ENCODE assay signal across 11 cellular contexts in genomic region chr1:58971629-58972140, GRCh38.
DNase-seq lines count a peak whose midpoint lies in the region; ATAC-seq, FAIRE-seq and TF ChIP-seq lines count a peak whose summit lies in the region.
"Had no signal": no experiment of that assay in that cellular context is flagged by ENCODE, and none has a peak within 500 bp of the region (broad histone marks: within the 10 kb centered on the region; RNA-seq: fewer than 3 reads in every experiment).

No MANE protein-coding gene starts in this region.

- peak; percentile 19 for ATAC-seq in lung (ENCODE audit: insufficient read depth, low FRiP score)
- no peak for ATAC-seq in HG03521 (IDR thresholded peaks at IDR 0.05; ENCODE audit: unreplicated experiment)

- no peak overlapping the region for H3K27ac ChIP-seq in lung (ENCODE audit: low read depth in 1 of 2, low read length in 1 of 2)

- peak; percentile 10 for DNase-seq in RPMI7951 (ENCODE audit: low read depth)
- peak; percentile 70 for DNase-seq in fibroblast of the aortic adventitia (ENCODE audit: low read depth)
- no peak for DNase-seq in lung (ENCODE audit: low spot score)
- peak; percentile 62 for DNase-seq in ureter (ENCODE audit: low spot score)
- DNase-seq in D721Med (ENCODE audit: insufficient read length, low spot score): no peak
- no peak for DNase-seq in GDM1 (lab: John Stamatoyannopoulos, UW)
- DNase-seq: activated CD4-positive, alpha-beta T cell treated with anti-CD3 and anti-CD28 coated beads for 4 hours; Karpas-422; NCI-H2029; T-helper 1 cell had no signal

- H3K4me3 ChIP-seq in fibroblast of the aortic adventitia (ENCODE audit: low read depth, low read length): no peak overlapping the region
- H3K4me3 ChIP-seq in lung: no peak overlapping the region

- peaks cover 0 to 3% of the 10 kb centered on the region in 2 donors for H3K4me1 ChIP-seq in lung (ENCODE audit: control insufficient read depth in 2 of 2, insufficient read depth in 2 of 2, low read length in 2 of 2)

- 42 to 76% methylated on average over 4 of the region's 4 CpGs for WGBS in lung, 2 donors

- H3K36me3 ChIP-seq in lung (ENCODE audit: control insufficient read depth in 2 of 2, insufficient read depth in 2 of 2, low read length in 2 of 2): no peaks in the 10 kb centered on the region

- TF ChIP-seq CTCF in fibroblast of the aortic adventitia (IDR thresholded peaks at IDR 0.05; ENCODE audit: insufficient read depth, low read length): no peak
- TF ChIP-seq CTCF in lung (IDR thresholded peaks at IDR 0.05; ENCODE audit: control extremely low read depth, extremely low read depth): no peak
- no peak for TF ChIP-seq CTCF in D721Med (IDR thresholded peaks at IDR 0.05; ENCODE audit: insufficient read depth, missing control alignments)

- no peaks in the 10 kb centered on the region for H3K27me3 ChIP-seq in lung (ENCODE audit: control insufficient read depth, insufficient read depth)

- no peak for FAIRE-seq in D721Med (lab: Jason Lieb, UNC)

- H3K9me3 ChIP-seq in lung (ENCODE audit: control insufficient read depth in 2 of 2, insufficient read depth in 1 of 2, low read length in 1 of 2): no peaks in the 10 kb centered on the region

Comparison
In these comparisons a context has a peak if more than half of its experiments do, and no peak if none do; other contexts are left out.
1. DNase-seq: peak in RPMI7951 (single experiment), fibroblast of the aortic adventitia (single experiment) and ureter (single experiment); none in lung (single experiment), D721Med (single experiment) and GDM1 (single experiment).